In genomic region chr14:65421201-65421981, GRCh38 we compare ENCODE assay signal across 12 cellular contexts. TPM values are rescaled to one million over a fixed set of nuclear protein-coding genes. Genes with fewer than 3 reads are reported as not detected.
DNase-seq lines count a peak whose midpoint lies in the region; ATAC-seq, FAIRE-seq and TF ChIP-seq lines count a peak whose summit lies in the region.
"Had no signal": no experiment of that assay in that cellular context is flagged by ENCODE, and none has a peak within 500 bp of the region (broad histone marks: within the 10 kb centered on the region; RNA-seq: fewer than 3 reads in every experiment).

No MANE protein-coding gene starts in this region.

- TF ChIP-seq EP300 in SK-N-SH (IDR thresholded peaks at IDR 0.05; ENCODE audit: borderline replicate concordance in 1 of 2, low read depth in 1 of 2, low read length in 1 of 2): peak in 1 of 2 experiments; percentile 74; a peak in 2 of 4 replicates

- peak overlapping the region; percentile 69; the same call in 1 of the 2 replicates for H2AFZ ChIP-seq in SK-N-SH (ENCODE audit: low read depth)
- no peak overlapping the region for H2AFZ ChIP-seq in Karpas-422 (ENCODE audit: low read length)

- H3K79me2 ChIP-seq in SK-N-SH (ENCODE audit: insufficient read depth): peaks cover 94% of the 10 kb centered on the region
- peaks cover 80% of the 10 kb centered on the region for H3K79me2 ChIP-seq in Karpas-422 (ENCODE audit: low read length)

- peak; percentile 35 for FAIRE-seq in GM18507 (lab: Jason Lieb, UNC)

- 0 out of 4 replicates have a peak overlapping the region, but pooled peaks of 1 of the 2 experiments have one; percentile 22 for H3K4me3 ChIP-seq in SK-N-SH (ENCODE audit: low read depth in 2 of 2, low read length in 1 of 2)
- H3K4me3 ChIP-seq in Karpas-422 (ENCODE audit: low read length): no peak overlapping the region

- 50% methylated on average over 10 of the region's 10 CpGs for WGBS in SK-N-SH (ENCODE audit: low lambda C conversion rate)

- H3K27ac Mint-ChIP-seq in stimulated activated naive B cell treated with anti-CD40 and anti-IgM and Interleukin-4, amounts not matched to agents 10 μg/mL and 1 μg/mL and 100 μg/mL, for 72 hours: peak overlapping the region; percentile 60

- CTCF ChIA-PET in SK-N-SH (lab: Yijun Ruan, JAX): interaction anchor here (1.7 to 2.6 kb wide), 2 partner anchors 13 to 403 kb away, joined by 5 to 10 read pairs; no protein-coding TSS in a partner anchor

- H3K27me3 Mint-ChIP-seq in stimulated activated naive B cell treated with anti-CD40 and anti-IgM and Interleukin-4, amounts not matched to agents 10 μg/mL and 1 μg/mL and 100 μg/mL, for 72 hours: no peaks in the 10 kb centered on the region
- H3K27me3 Mint-ChIP-seq: naive thymus-derived CD8-positive, alpha-beta T cell had no signal

- H3K4me1 ChIP-seq in SK-N-SH (ENCODE audit: control insufficient read depth in 1 of 2, insufficient read depth in 2 of 2, low read depth in 1 of 2, low read length in 1 of 2): peaks cover 0 to 11% of the 10 kb centered on the region in 2 experiments; a peak in 3 of 4 replicates
- H3K4me1 ChIP-seq in Karpas-422 (ENCODE audit: low read length): peaks cover 17% of the 10 kb centered on the region

- peaks cover 2 to 3% of the 10 kb centered on the region in 2 donors for H3K36me3 Mint-ChIP-seq in stimulated activated naive B cell treated with anti-CD40 and anti-IgM and Interleukin-4, amounts not matched to agents 10 μg/mL and 1 μg/mL and 100 μg/mL, for 72 hours

- POLR2A ChIA-PET in SK-N-SH (lab: Yijun Ruan, JAX): interaction anchor here (0.7 kb wide), 1 partner anchor 545 kb away, joined by 3 read pairs; no protein-coding TSS in a partner anchor

- H3K36me3 ChIP-seq in SK-N-SH (replicated peaks in 1 of 2; ENCODE audit: control insufficient read depth in 1 of 2, insufficient read depth in 2 of 2, low read length in 1 of 2) (no peaks in the 10 kb centered on the region), Karpas-422 (ENCODE audit: insufficient read depth, low read length) (no peaks in the 10 kb centered on the region)

- DNase-seq in GM18507 (ENCODE audit: extremely low spot score, insufficient read length, low read depth): no peak
- DNase-seq in SK-N-SH: no peak
- DNase-seq in fibroblast of the conjunctiva (ENCODE audit: low read depth): peak; percentile 24
- no peak for DNase-seq in stimulated activated naive B cell treated with anti-CD40 and anti-IgM and Interleukin-4, amounts not matched to agents 10 μg/mL and 1 μg/mL and 100 μg/mL, for 72 hours
- no peak for DNase-seq in NCI-H1417 (lab: John Stamatoyannopoulos, UW)
- no peak for DNase-seq in Karpas-422
- DNase-seq: activated CD4-positive, alpha-beta T cell treated with anti-CD3 and anti-CD28 coated beads for 1 hour; activated naive CD4-positive, alpha-beta T cell; naive thymus-derived CD8-positive, alpha-beta T cell; stimulated activated naive CD8-positive, alpha-beta T cell treated with anti-CD3 and anti-CD28 coated beads, Interleukin-15, Interleukin-2, amounts not matched to agents 100 U/mL and 50 U/mL, for 24 hours had no signal

- H4K20me1 ChIP-seq in SK-N-SH (ENCODE audit: insufficient read depth) (no peaks in the 10 kb centered on the region; the same call in 1 of the 2 replicates), Karpas-422 (ENCODE audit: insufficient read depth, low read depth, low read length) (peaks cover 2% of the 10 kb centered on the region; the same call in 1 of the 2 replicates)

- no peak overlapping the region for H3K4me3 Mint-ChIP-seq in stimulated activated naive B cell treated with anti-CD40 and anti-IgM and Interleukin-4, amounts not matched to agents 10 μg/mL and 1 μg/mL and 100 μg/mL, for 72 hours
- H3K4me3 Mint-ChIP-seq: naive thymus-derived CD8-positive, alpha-beta T cell had no signal

- no peak for TF ChIP-seq RAD21 in SK-N-SH (IDR thresholded peaks at IDR 0.05; ENCODE audit: low read length)

- H3K9me2 ChIP-seq in SK-N-SH (no peaks in the 10 kb centered on the region), Karpas-422 (replicated peaks; ENCODE audit: insufficient read depth, low read length) (no peaks in the 10 kb centered on the region)

- H3K9ac ChIP-seq in SK-N-SH: peak overlapping the region; percentile 52; the same call in 1 of the 2 replicates
- H3K9ac ChIP-seq in Karpas-422 (ENCODE audit: low read length): no peak overlapping the region

- H3K27me3 ChIP-seq in SK-N-SH (ENCODE audit: insufficient read depth) (no peaks in the 10 kb centered on the region), Karpas-422 (ENCODE audit: low read length) (no peaks in the 10 kb centered on the region)

- peak overlapping the region; percentile 62 for H3K4me2 ChIP-seq in SK-N-SH
- no peak overlapping the region for H3K4me2 ChIP-seq in Karpas-422 (ENCODE audit: low read depth, low read length, poor library complexity, severe bottlenecking)

- peaks cover 5 to 7% of the 10 kb centered on the region in 2 donors for H3K4me1 Mint-ChIP-seq in stimulated activated naive B cell treated with anti-CD40 and anti-IgM and Interleukin-4, amounts not matched to agents 10 μg/mL and 1 μg/mL and 100 μg/mL, for 72 hours

- H3K9me3 Mint-ChIP-seq in stimulated activated naive B cell treated with anti-CD40 and anti-IgM and Interleukin-4, amounts not matched to agents 10 μg/mL and 1 μg/mL and 100 μg/mL, for 72 hours: no peaks in the 10 kb centered on the region
- H3K9me3 Mint-ChIP-seq: naive thymus-derived CD8-positive, alpha-beta T cell had no signal

- H3K9me3 ChIP-seq in SK-N-SH: no peaks in the 10 kb centered on the region
- H3K9me3 ChIP-seq in Karpas-422 (ENCODE audit: low read length): no peaks in the 10 kb centered on the region

- H3F3A ChIP-seq in SK-N-SH (replicated peaks; ENCODE audit: insufficient read depth): peaks cover 17% of the 10 kb centered on the region

- no peak for ATAC-seq in stimulated activated naive B cell treated with anti-CD40 and anti-IgM and Interleukin-4, amounts not matched to agents 10 μg/mL and 1 μg/mL and 100 μg/mL, for 72 hours (replicated peaks)
- no peak for ATAC-seq in GM21390 (IDR thresholded peaks at IDR 0.05; ENCODE audit: unreplicated experiment)
- ATAC-seq: naive thymus-derived CD8-positive, alpha-beta T cell; Right ventricle myocardium inferior; stimulated activated naive CD8-positive, alpha-beta T cell treated with anti-CD3 and anti-CD28 coated beads, Interleukin-15, Interleukin-2, amounts not matched to agents 100 U/mL and 50 U/mL, for 24 hours had no signal

- peak overlapping the region in 1 of 2 experiments; percentile 90; a peak in 2 of 4 replicates for H3K27ac ChIP-seq in SK-N-SH (ENCODE audit: low read depth in 2 of 2, low read length in 1 of 2)
- H3K27ac ChIP-seq in Karpas-422 (ENCODE audit: low read length): no peak overlapping the region

- no peak for TF ChIP-seq CTCF in SK-N-SH (IDR thresholded peaks at IDR 0.05)

TF ChIP-seq in SK-N-SH, 30 proteins besides CTCF, POLR2A, EP300 and RAD21:
- TF ChIP-seq MEF2A (IDR thresholded peaks at IDR 0.05; ENCODE audit: borderline replicate concordance, low read depth): peak; percentile 26; the same call in 1 of the 2 replicates
- 0 out of 2 replicates have a peak, but pooled peaks have one; percentile 40 for TF ChIP-seq TEAD4 (IDR thresholded peaks at IDR 0.05; ENCODE audit: borderline replicate concordance, insufficient read depth)
- TF ChIP-seq PBX3 (IDR thresholded peaks at IDR 0.05): peak; percentile 38
- TF ChIP-seq TCF12 (IDR thresholded peaks at IDR 0.05): no peak; the same call in none of the 2 replicates
- no peak for TF ChIP-seq SMC3 (IDR thresholded peaks at IDR 0.05; ENCODE audit: low read depth, low read length)
- TF ChIP-seq POLR2AphosphoS5 (IDR thresholded peaks at IDR 0.05; ENCODE audit: low read depth, low read length): no peak; the same call in 1 of the 2 replicates
- TF ChIP-seq SIN3A (IDR thresholded peaks at IDR 0.05; ENCODE audit: borderline replicate concordance, low read depth, low read length): no peak
- TF ChIP-seq JUND (IDR thresholded peaks at IDR 0.05): peak; percentile 72
- no peak for TF ChIP-seq MXI1 (IDR thresholded peaks at IDR 0.05; ENCODE audit: low read depth, low read length)
- no peak for TF ChIP-seq GABPA (IDR thresholded peaks at IDR 0.05; ENCODE audit: low read depth)
- TF ChIP-seq FOSL2 (IDR thresholded peaks at IDR 0.05; ENCODE audit: borderline replicate concordance, low read depth): peak; percentile 77

RNA-seq across cellular contexts. Expression of gene FUT8, which starts 8.9 kb away (rescaled TPM):
- polyA plus RNA-seq in SK-N-SH (2012; rRNA removed): 31.7 and 32.4 TPM in 2 replicates
- polyA plus RNA-seq in SK-N-SH (2012; cell fraction: cytosol; rRNA removed): 49.6 and 49.7 TPM in 2 replicates
- 10.5 and 23.8 TPM in 2 replicates for polyA plus RNA-seq in SK-N-SH (2012; cell fraction: nucleus; rRNA removed)
- total RNA-seq in Karpas-422 (2014; rRNA removed; shearing (Covaris generic); ENCODE audit: low replicate concordance): 31.7 and 33.0 TPM in 2 replicates
